Comparison of ENCODE assay signal across 7 cellular contexts in the genomic region with DNA sequence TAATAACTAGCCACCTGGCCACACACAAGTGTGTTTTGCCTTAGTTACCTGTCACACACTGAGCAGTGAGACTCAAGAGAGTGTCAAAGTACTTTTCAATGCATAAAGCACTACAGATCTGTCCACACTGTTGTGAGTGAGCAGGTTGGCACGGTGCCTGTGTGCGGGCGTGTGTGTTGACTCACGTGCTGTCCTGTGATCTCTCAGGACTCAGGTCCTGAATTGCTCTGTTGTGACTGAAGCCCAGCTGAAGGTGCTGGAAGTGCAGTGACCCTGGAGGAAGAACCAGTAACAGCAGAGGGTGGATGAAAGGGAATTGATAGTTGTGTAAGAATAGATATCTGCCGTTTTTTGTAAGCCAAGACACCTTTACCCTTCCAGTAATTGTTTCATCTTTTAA. TPM values are rescaled to one million over a fixed set of nuclear protein-coding genes. Genes with fewer than 3 reads are reported as not detected.
DNase-seq lines count a peak whose midpoint lies in the region; ATAC-seq and TF ChIP-seq lines count a peak whose summit lies in the region.

No MANE protein-coding gene starts in this region.

- H3K4me1 ChIP-seq in HEK293 (ENCODE audit: control insufficient read depth, insufficient read depth, low read length) = no peaks in the 10 kb centered on the region

- CTCF ChIA-PET in HEK293 (lab: Yijun Ruan, JAX) = interaction anchor here (0.6 to 1.9 kb wide), 3 partner anchors 10 to 48 kb away, joined by 3 to 6 read pairs (median 3); no protein-coding TSS in a partner anchor

- H3K27me3 ChIP-seq in brain microvascular endothelial cell (replicated peaks) = peaks cover 1% of the 10 kb centered on the region

- in situ Hi-C loops in brain microvascular endothelial cell (cut with HindIII; ENCODE audit: low pct_ligation_motif_present, low sequenced_read_pairs) = no loop called here

- DNase-seq in NCI-H82 treated with DMSO at 0.1 percent for 48 hours (lab: John Stamatoyannopoulos, UW; ENCODE audit: unreplicated experiment) = peak; percentile 3
- DNase-seq in stimulated activated CD4-positive, alpha-beta T cell treated with anti-CD3 and anti-CD28 coated beads, Interleukin-12 subunit alpha, Interleukin-12 subunit beta, amount 100 ng/mL, for 24 hours (ENCODE audit: low read depth in 2 of 2) = peak; percentile 8
- no peak for DNase-seq in brain microvascular endothelial cell
- DNase-seq in NCI-H1436 treated with DMSO at 0.1 percent for 48 hours (lab: John Stamatoyannopoulos, UW) = no peak

- ATAC-seq in esophagus mucosa (peak; percentile 78), HG03521 (IDR thresholded peaks at IDR 0.05; ENCODE audit: unreplicated experiment) (no peak)

- H3K36me3 ChIP-seq in HEK293 (ENCODE audit: control insufficient read depth in 2 of 2, insufficient read depth in 1 of 2, low read length in 2 of 2) = peaks cover 0 to 2% of the 10 kb centered on the region in 2 experiments; a peak in 2 of 3 replicates
- H3K36me3 ChIP-seq in brain microvascular endothelial cell (replicated peaks) = no peaks in the 10 kb centered on the region

- H3K27ac ChIP-seq in HEK293 (ENCODE audit: extremely low read depth, low read depth, low read length) (no peak overlapping the region), brain microvascular endothelial cell (no peak overlapping the region)

- H3K4me3 ChIP-seq in HEK293 (ENCODE audit: low read depth, low read length) (no peak overlapping the region), brain microvascular endothelial cell (ENCODE audit: low read depth, low read length) (no peak overlapping the region)

- POLR2A ChIA-PET in HEK293 (lab: Yijun Ruan, JAX) = no interaction called here

- H3K9me3 ChIP-seq in HEK293 (ENCODE audit: control insufficient read depth, insufficient read depth, low read depth, low read length) = no peaks in the 10 kb centered on the region

- TF ChIP-seq CTCF in HEK293 (tag by site-specific recombination; IDR thresholded peaks at IDR 0.05) = no peak
- no peak for TF ChIP-seq CTCF in brain microvascular endothelial cell (IDR thresholded peaks at IDR 0.05; ENCODE audit: low read depth, low read length, missing control alignments)

TF ChIP-seq in HEK293, 187 proteins besides CTCF, POLR2A, EP300 and RAD21:
- TF ChIP-seq BCL11A (tag by site-specific recombination; IDR thresholded peaks at IDR 0.05; ENCODE audit: low read depth) (0 out of 2 replicates have a peak, but pooled peaks have one; percentile 24), ZNF366 (tag by site-specific recombination; conservative IDR thresholded peaks at IDR 0.05) (peak; percentile 29; the same call in 1 of the 2 replicates), ZNF501 (tag by site-specific recombination; IDR thresholded peaks at IDR 0.05) (0 out of 2 replicates have a peak, but pooled peaks have one; percentile 23), ZNF660 (tag by site-specific recombination; IDR thresholded peaks at IDR 0.05) (peak; percentile 38; the same call in 1 of the 2 replicates), ZNF280C (tag by site-specific recombination; IDR thresholded peaks at IDR 0.05) (no peak), ZFHX2 (tag by site-specific recombination; conservative IDR thresholded peaks at IDR 0.05) (peak; percentile 73), ZNF600 (tag by site-specific recombination; IDR thresholded peaks at IDR 0.05) (peak; percentile 86; the same call in 1 of the 2 replicates), HIC1 (tag by site-specific recombination; IDR thresholded peaks at IDR 0.05) (0 out of 2 replicates have a peak, but pooled peaks have one; percentile 28), ZNF529 (tag by site-specific recombination; IDR thresholded peaks at IDR 0.05; ENCODE audit: insufficient replicate concordance) (no peak), IKZF3 (tag by site-specific recombination; IDR thresholded peaks at IDR 0.05) (no peak), ZFP37 (tag by site-specific recombination; IDR thresholded peaks at IDR 0.05) (0 out of 2 replicates have a peak, but pooled peaks have one; percentile 29), SP7 (tag by site-specific recombination; IDR thresholded peaks at IDR 0.05) (peak; percentile 36), EGR2 (tag by site-specific recombination; IDR thresholded peaks at IDR 0.05; ENCODE audit: low read depth) (0 out of 2 replicates have a peak, but pooled peaks have one; percentile 46), KLF1 (tag by site-specific recombination; IDR thresholded peaks at IDR 0.05) (0 out of 2 replicates have a peak, but pooled peaks have one; percentile 20), ZSCAN23 (tag by site-specific recombination; IDR thresholded peaks at IDR 0.05) (no peak)
- TF ChIP-seq, protein P1, sequence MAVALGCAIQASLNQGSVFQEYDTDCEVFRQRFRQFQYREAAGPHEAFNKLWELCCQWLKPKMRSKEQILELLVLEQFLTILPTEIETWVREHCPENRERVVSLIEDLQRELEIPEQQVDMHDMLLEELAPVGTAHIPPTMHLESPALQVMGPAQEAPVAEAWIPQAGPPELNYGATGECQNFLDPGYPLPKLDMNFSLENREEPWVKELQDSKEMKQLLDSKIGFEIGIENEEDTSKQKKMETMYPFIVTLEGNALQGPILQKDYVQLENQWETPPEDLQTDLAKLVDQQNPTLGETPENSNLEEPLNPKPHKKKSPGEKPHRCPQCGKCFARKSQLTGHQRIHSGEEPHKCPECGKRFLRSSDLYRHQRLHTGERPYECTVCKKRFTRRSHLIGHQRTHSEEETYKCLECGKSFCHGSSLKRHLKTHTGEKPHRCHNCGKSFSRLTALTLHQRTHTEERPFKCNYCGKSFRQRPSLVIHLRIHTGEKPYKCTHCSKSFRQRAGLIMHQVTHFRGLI (tag by site-specific recombination; IDR thresholded peaks at IDR 0.05) = peak; percentile 31; the same call in 1 of the 2 replicates
- TF ChIP-seq, protein P2, sequence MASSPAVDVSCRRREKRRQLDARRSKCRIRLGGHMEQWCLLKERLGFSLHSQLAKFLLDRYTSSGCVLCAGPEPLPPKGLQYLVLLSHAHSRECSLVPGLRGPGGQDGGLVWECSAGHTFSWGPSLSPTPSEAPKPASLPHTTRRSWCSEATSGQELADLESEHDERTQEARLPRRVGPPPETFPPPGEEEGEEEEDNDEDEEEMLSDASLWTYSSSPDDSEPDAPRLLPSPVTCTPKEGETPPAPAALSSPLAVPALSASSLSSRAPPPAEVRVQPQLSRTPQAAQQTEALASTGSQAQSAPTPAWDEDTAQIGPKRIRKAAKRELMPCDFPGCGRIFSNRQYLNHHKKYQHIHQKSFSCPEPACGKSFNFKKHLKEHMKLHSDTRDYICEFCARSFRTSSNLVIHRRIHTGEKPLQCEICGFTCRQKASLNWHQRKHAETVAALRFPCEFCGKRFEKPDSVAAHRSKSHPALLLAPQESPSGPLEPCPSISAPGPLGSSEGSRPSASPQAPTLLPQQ (tag by site-specific recombination; IDR thresholded peaks at IDR 0.05) = 0 out of 2 replicates have a peak, but pooled peaks have one; percentile 21
TF ChIP-seq in HEK293: peak in this region for 13.

RNA-seq across cellular contexts. Expression of gene SLC16A10, which starts 18.3 kb away (rescaled TPM):
- total RNA-seq in esophagus mucosa = 0.24 TPM

Comparison
In these comparisons a context has a peak if more than half of its experiments do, and no peak if none do; other contexts are left out.
1. DNase-seq: peak in NCI-H82 treated with DMSO at 0.1 percent for 48 hours (single experiment) and stimulated activated CD4-positive, alpha-beta T cell treated with anti-CD3 and anti-CD28 coated beads, Interleukin-12 subunit alpha, Interleukin-12 subunit beta, amount 100 ng/mL, for 24 hours (2 of 2); none in brain microvascular endothelial cell (single experiment) and NCI-H1436 treated with DMSO at 0.1 percent for 48 hours (single experiment).